8 cellular contexts compared by ENCODE assay signal in genomic region chr1:58903450-58904298, GRCh38.
DNase-seq lines count a peak whose midpoint lies in the region; ATAC-seq and TF ChIP-seq lines count a peak whose summit lies in the region.

No MANE protein-coding gene starts in this region.

- TF ChIP-seq CTCF in AG04449 (IDR thresholded peaks at IDR 0.05; ENCODE audit: insufficient read depth, low read length, missing control alignments) (no peak), liver (IDR thresholded peaks at IDR 0.05; ENCODE audit: low read depth, low read length, missing input control) (no peak)

- TF ChIP-seq POLR2A in GM18526 (IDR thresholded peaks at IDR 0.05; ENCODE audit: extremely low read depth, insufficient read length): peak; percentile 59

- peaks cover 0 to 20% (median 3%) of the 10 kb centered on the region in 4 donors for H3K4me1 ChIP-seq in liver (ENCODE audit: control insufficient read depth in 4 of 4, insufficient read depth in 4 of 4, low read length in 3 of 4)

- H3K9me3 ChIP-seq in liver (ENCODE audit: control insufficient read depth in 4 of 4, low read length in 3 of 4): no peaks in the 10 kb centered on the region

- DNase-seq in AG04449 (ENCODE audit: low read depth, low spot score) (peak; percentile 61), NCI-H446 treated with DMSO at 0.1 percent for 48 hours (lab: John Stamatoyannopoulos, UW) (peak; percentile 55), dermis blood vessel endothelial cell (peak; percentile 95)
- DNase-seq in activated CD4-positive, alpha-beta T cell treated with anti-CD3 and anti-CD28 coated beads, Interleukin-2, amount 50 U/mL, for 48 hours: peak; percentile 89 to 91
- DNase-seq in stimulated activated CD4-positive, alpha-beta T cell treated with anti-CD3 and anti-CD28 coated beads, Interleukin-4, amount 100 ng/mL, for 1 hour: peak; percentile 82

- CTCF ChIA-PET in AG04449 (lab: Yijun Ruan, JAX): no interaction called here

- peak overlapping the region; percentile 77 to 82 for H3K9ac ChIP-seq in liver (ENCODE audit: low read depth in 1 of 2, low read length in 2 of 2)

- H3K27me3 ChIP-seq in liver (ENCODE audit: control insufficient read depth in 4 of 4, insufficient read depth in 4 of 4, low read length in 3 of 4): no peaks in the 10 kb centered on the region

- H3K4me3 ChIP-seq in AG04449 (ENCODE audit: low read depth, low read length): peak overlapping the region; percentile 57
- peak overlapping the region; percentile 56 to 91 (median 68) for H3K4me3 ChIP-seq in liver (ENCODE audit: low read depth in 1 of 3, low read length in 3 of 3)

- no peaks in the 10 kb centered on the region for H3K36me3 ChIP-seq in liver (ENCODE audit: control insufficient read depth in 4 of 4, insufficient read depth in 3 of 4, low read depth in 1 of 4, low read length in 3 of 4)

- peak; percentile 94 for ATAC-seq in HG03045 (IDR thresholded peaks at IDR 0.05; ENCODE audit: unreplicated experiment)

- TF ChIP-seq RAD21 in liver (IDR thresholded peaks at IDR 0.05): peak; percentile 55 to 68

- under 1% methylated on average over 73 of the region's 73 CpGs for WGBS in liver

- peak overlapping the region; percentile 97 to 98 for H3K27ac ChIP-seq in liver (ENCODE audit: low read depth in 1 of 2, low read length in 2 of 2)

- POLR2A ChIA-PET in AG04449 (lab: Yijun Ruan, JAX): interaction anchor here (1.4 kb wide), 1 partner anchor 120 kb away, joined by 5 read pairs; the partner anchor contains the start of gene JUN

TF ChIP-seq in liver, 16 proteins besides CTCF, POLR2A, EP300 and RAD21:
- TF ChIP-seq JUND (IDR thresholded peaks at IDR 0.05) (peak in 1 of 2 donors; percentile 10), REST (IDR thresholded peaks at IDR 0.05) (peak; percentile 72), RXRA (IDR thresholded peaks at IDR 0.05) (peak; percentile 71 to 77), FOXA1 (IDR thresholded peaks at IDR 0.05) (peak; percentile 23), MAX (IDR thresholded peaks at IDR 0.05) (peak; percentile 36), FOXA2 (IDR thresholded peaks at IDR 0.05) (no peak), YY1 (IDR thresholded peaks at IDR 0.05) (peak; percentile 95), ZBTB33 (IDR thresholded peaks at IDR 0.05) (peak; percentile 56), NR2F2 (IDR thresholded peaks at IDR 0.05) (peak; percentile 60), TAF1 (conservative IDR thresholded peaks at IDR 0.05) (peak; percentile 79), HNF4G (IDR thresholded peaks at IDR 0.05) (no peak), GABPA (IDR thresholded peaks at IDR 0.05 in 1 of 2, conservative IDR thresholded peaks at IDR 0.05 in 1 of 2) (peak in 1 of 2 donors; percentile 26), SP1 (IDR thresholded peaks at IDR 0.05) (peak; percentile 65), EGR1 (IDR thresholded peaks at IDR 0.05; ENCODE audit: low read depth in 2 of 2) (peak; percentile 30 to 49), ATF3 (IDR thresholded peaks at IDR 0.05) (no peak), HNF4A (conservative IDR thresholded peaks at IDR 0.05) (peak; percentile 35 to 54)

Comparison
In these comparisons a context has a peak if more than half of its experiments do, and no peak if none do; other contexts are left out.
1. Peak in every context shown above with its lines: DNase-seq, ATAC-seq, H3K4me3 ChIP-seq and H3K27ac ChIP-seq.